In the genomic region with DNA sequence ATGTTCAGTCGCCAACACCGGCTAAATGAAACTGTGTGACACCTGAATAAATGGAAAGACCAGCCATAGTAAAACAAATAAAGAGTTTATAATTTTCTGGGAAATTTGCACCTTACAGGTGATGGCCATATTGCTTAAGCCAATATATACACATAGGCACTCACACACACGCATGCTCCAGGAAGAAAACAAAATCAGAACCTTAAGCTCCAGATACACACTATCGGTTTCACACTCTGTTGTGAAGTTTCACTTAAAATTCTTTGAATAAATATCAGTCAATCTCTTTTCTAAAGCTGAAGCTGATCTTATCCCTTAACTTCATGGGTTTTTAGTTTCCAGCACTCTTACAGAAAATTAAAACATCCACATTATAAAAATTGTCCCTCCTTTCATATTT, we compare ENCODE assay signal across 5 cellular contexts.
"Had no signal": no experiment of that assay in that cellular context is flagged by ENCODE, and none has a peak within 500 bp of the region (broad histone marks: within the 10 kb centered on the region; RNA-seq: fewer than 3 reads in every experiment).

No MANE protein-coding gene starts in this region.

- ATAC-seq: HepG2, K562 had no signal

- DNase-seq: IMR-90, KBM-7, KG1 had no signal
